Comparison of ENCODE assay signal across 23 cellular contexts in the genomic region with DNA sequence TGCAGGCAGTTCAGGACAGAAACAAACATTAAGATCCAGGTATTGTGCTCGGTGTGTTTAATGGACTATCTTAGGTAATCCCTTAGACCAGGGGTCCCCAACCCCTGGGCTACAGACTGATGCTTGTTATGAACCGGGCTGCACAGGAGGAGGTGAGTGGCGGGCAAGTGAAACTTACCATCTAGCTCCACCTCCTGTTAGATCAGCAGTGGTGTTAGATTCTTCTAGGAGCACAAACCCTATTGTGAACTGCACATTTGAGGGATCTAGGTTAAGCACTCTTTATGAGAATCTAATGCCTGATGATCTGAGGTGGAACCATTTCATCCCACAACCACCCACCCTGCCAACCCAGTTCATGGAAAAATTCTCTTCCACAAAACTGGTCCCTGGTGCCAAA. TPM values are rescaled to one million over a fixed set of nuclear protein-coding genes. Genes with fewer than 3 reads are reported as not detected.
"Had no signal": no experiment of that assay in that cellular context is flagged by ENCODE, and none has a peak within 500 bp of the region (broad histone marks: within the 10 kb centered on the region; RNA-seq: fewer than 3 reads in every experiment).

No MANE protein-coding gene starts in this region.

- ATAC-seq: activated CD4-positive, alpha-beta T cell treated with anti-CD3 and anti-CD28 coated beads for 36 hours; activated CD8-positive, alpha-beta T cell treated with anti-CD3 and anti-CD28 coated beads for 36 hours; activated T-cell treated with anti-CD3 and anti-CD28 coated beads, Interleukin-2, amount 50 U/mL, for 72 hours had no signal

- H3K4me1 ChIP-seq: colonic mucosa had no signal

- H3K9me3 ChIP-seq: colonic mucosa had no signal

- H3K36me3 ChIP-seq: colonic mucosa, WERI-Rb-1 had no signal

- H3K4me3 ChIP-seq: colonic mucosa had no signal

- H3K27me3 ChIP-seq: colonic mucosa had no signal

- DNase-seq: activated CD4-positive, alpha-beta T cell treated with anti-CD3 and anti-CD28 coated beads for 36 hours; activated CD8-positive, alpha-beta memory T cell treated with anti-CD3 and anti-CD28 coated beads, Interleukin-2, amount 50 U/mL, for 4 hours; activated CD8-positive, alpha-beta T cell treated with anti-CD3 and anti-CD28 coated beads for 36 hours; activated gamma-delta T cell treated with Interleukin-2 at 50 U/mL for 16 hours; activated naive CD4-positive, alpha-beta T cell treated with anti-CD3 and anti-CD28 coated beads, Interleukin-2, amount 10 ng/mL, durations not matched to agents 7 days and 5 days; activated naive CD8-positive, alpha-beta T cell treated with anti-CD3 and anti-CD28 coated beads for 36 hours; activated T-cell treated with anti-CD3 and anti-CD28 coated beads, Interleukin-2, amount 50 U/mL, for 72 hours; anterior cingulate cortex; caudate nucleus; colonic mucosa; MM.1S; NCI-H146; NCI-H1930; NCI-H2171; NCI-H2227 treated with DMSO at 0.1 percent for 48 hours; NCI-H446 treated with DMSO at 0.1 percent for 48 hours; NCI-H524 treated with DMSO at 0.1 percent for 48 hours; NCI-H748 treated with DMSO at 0.1 percent for 48 hours; SIG-M5; T-helper 1 cell; WERI-Rb-1 had no signal

- H3K27ac ChIP-seq: colonic mucosa, WERI-Rb-1 had no signal

RNA-seq across cellular contexts. Expression of gene ASIC2, which starts 37.8 kb away (rescaled TPM):
- total RNA-seq: activated CD4-positive, alpha-beta T cell treated with anti-CD3 and anti-CD28 coated beads for 36 hours; activated CD8-positive, alpha-beta T cell treated with anti-CD3 and anti-CD28 coated beads for 36 hours; activated naive CD8-positive, alpha-beta T cell treated with anti-CD3 and anti-CD28 coated beads for 36 hours; activated T-cell treated with anti-CD3 and anti-CD28 coated beads, Interleukin-2, amount 50 U/mL, for 72 hours; activated T-helper 2 cell treated with anti-CD3 and anti-CD28 coated beads, Interferon-gamma antibody, Interleukin-2, Interleukin-4, amounts not matched to agents 10 μg/mL and 5 μg/mL and 100 μg/mL, durations not matched to agents 14 hours and 24 hours and 36 hours; T-helper 2 cell treated with Interferon-gamma antibody and Interleukin-4, amounts not matched to agents 100 ng/mL and 5 ng/mL, for 36 hours had no signal
